15 cellular contexts compared by ENCODE assay signal in genomic region chr2:40242315-40242714, GRCh38.
DNase-seq lines count a peak whose midpoint lies in the region; ATAC-seq and TF ChIP-seq lines count a peak whose summit lies in the region.
"Had no signal": no experiment of that assay in that cellular context is flagged by ENCODE, and none has a peak within 500 bp of the region (broad histone marks: within the 10 kb centered on the region; RNA-seq: fewer than 3 reads in every experiment).

No MANE protein-coding gene starts in this region.

- H3K36me3 Mint-ChIP-seq in GM23338 (ENCODE audit: low read depth), result peaks cover 4% of the 10 kb centered on the region; the same call in 2 of the 3 replicates
- H3K36me3 Mint-ChIP-seq in naive thymus-derived CD8-positive, alpha-beta T cell, result no peaks in the 10 kb centered on the region

- POLR2A ChIA-PET in naive thymus-derived CD8-positive, alpha-beta T cell (lab: Charles Lee), result no interaction called here

- peak; percentile 23 for DNase-seq in GM23338 (ENCODE audit: low spot score)
- DNase-seq in NCI-H146 treated with DMSO at 0.1 percent for 48 hours (lab: John Stamatoyannopoulos, UW; ENCODE audit: unreplicated experiment), result peak; percentile 98
- DNase-seq in NCI-H69 (lab: John Stamatoyannopoulos, UW), result peak; percentile 95
- peak; percentile 43 for DNase-seq in iPS-NIHi11 (ENCODE audit: low spot score)
- no peak for DNase-seq in naive thymus-derived CD8-positive, alpha-beta T cell
- DNase-seq in RKO (ENCODE audit: low spot score), result no peak
- DNase-seq in inferior parietal cortex (ENCODE audit: extremely low spot score), result no peak
- DNase-seq: activated CD4-positive, alpha-beta memory T cell treated with anti-CD3 and anti-CD28 coated beads, Interleukin-2, amount 10 ng/mL, durations not matched to agents 7 days and 5 days; cerebellar nuclear complex; mesendoderm; NCI-H2171 treated with DMSO at 0.1 percent for 48 hours; right cardiac atrium had no signal

- no peaks in the 10 kb centered on the region for H3K79me2 ChIP-seq in GM23338 (replicated peaks; ENCODE audit: insufficient read depth)

- H4K20me1 ChIP-seq in GM23338 (replicated peaks; ENCODE audit: insufficient read depth), result no peaks in the 10 kb centered on the region

- ATAC-seq in GM23338, result peak; percentile 40
- no peak for ATAC-seq in GM21619 (IDR thresholded peaks at IDR 0.05; ENCODE audit: unreplicated experiment)
- no peak for ATAC-seq in naive thymus-derived CD8-positive, alpha-beta T cell
- ATAC-seq: right cardiac atrium had no signal

- no peak for TF ChIP-seq CTCF in GM23338 (conservative IDR thresholded peaks at IDR 0.05; ENCODE audit: low read depth in 2 of 2)

- no peak overlapping the region for H3K4me3 ChIP-seq in GM23338

- H3K4me1 ChIP-seq in GM23338 (ENCODE audit: insufficient read depth), result peaks cover 18% of the 10 kb centered on the region

- H3F3A ChIP-seq in GM23338 (replicated peaks; ENCODE audit: low read depth), result no peaks in the 10 kb centered on the region

- peaks cover 4% of the 10 kb centered on the region; the same call in 2 of the 3 replicates for H3K9me3 Mint-ChIP-seq in GM23338
- H3K9me3 Mint-ChIP-seq in naive thymus-derived CD8-positive, alpha-beta T cell, result peaks cover 0 to 2% (median 0%) of the 10 kb centered on the region in 9 donors
- H3K9me3 Mint-ChIP-seq: activated CD4-positive, alpha-beta memory T cell treated with anti-CD3 and anti-CD28 coated beads, Interleukin-2, amount 10 ng/mL, durations not matched to agents 7 days and 5 days had no signal

- no peak overlapping the region for H3K27ac ChIP-seq in GM23338 (ENCODE audit: low read depth)
- H3K27ac ChIP-seq: epithelial cell of prostate, KMS-11 had no signal

- peaks cover 26% of the 10 kb centered on the region for H3K4me1 Mint-ChIP-seq in GM23338
- H3K4me1 Mint-ChIP-seq in naive thymus-derived CD8-positive, alpha-beta T cell, result no peaks in the 10 kb centered on the region
- H3K4me1 Mint-ChIP-seq: activated CD4-positive, alpha-beta memory T cell treated with anti-CD3 and anti-CD28 coated beads, Interleukin-2, amount 10 ng/mL, durations not matched to agents 7 days and 5 days had no signal

- H3K27me3 Mint-ChIP-seq in GM23338 (ENCODE audit: insufficient read depth, low read depth, poor library complexity), result peaks cover 2% of the 10 kb centered on the region
- peaks cover 0 to 2% (median 0%) of the 10 kb centered on the region in 5 donors for H3K27me3 Mint-ChIP-seq in naive thymus-derived CD8-positive, alpha-beta T cell
- H3K27me3 Mint-ChIP-seq: activated CD4-positive, alpha-beta memory T cell treated with anti-CD3 and anti-CD28 coated beads, Interleukin-2, amount 10 ng/mL, durations not matched to agents 7 days and 5 days had no signal

- H3K36me3 ChIP-seq in GM23338 (ENCODE audit: insufficient read depth), result no peaks in the 10 kb centered on the region

- no peak overlapping the region for H2AFZ ChIP-seq in GM23338

- H3K27me3 ChIP-seq in GM23338 (ENCODE audit: insufficient read depth), result no peaks in the 10 kb centered on the region

- no peak overlapping the region for H3K4me2 ChIP-seq in GM23338
- H3K4me2 ChIP-seq: KMS-11 had no signal

- H3K9me2 ChIP-seq in GM23338 (ENCODE audit: insufficient read depth), result no peaks in the 10 kb centered on the region

- H3K27ac Mint-ChIP-seq in GM23338, result no peak overlapping the region
- no peak overlapping the region for H3K27ac Mint-ChIP-seq in naive thymus-derived CD8-positive, alpha-beta T cell
- H3K27ac Mint-ChIP-seq: activated CD4-positive, alpha-beta memory T cell treated with anti-CD3 and anti-CD28 coated beads, Interleukin-2, amount 10 ng/mL, durations not matched to agents 7 days and 5 days had no signal

- H3K4me3 Mint-ChIP-seq in GM23338, result no peak overlapping the region
- H3K4me3 Mint-ChIP-seq in naive thymus-derived CD8-positive, alpha-beta T cell, result no peak overlapping the region
- H3K4me3 Mint-ChIP-seq: activated CD4-positive, alpha-beta memory T cell treated with anti-CD3 and anti-CD28 coated beads, Interleukin-2, amount 10 ng/mL, durations not matched to agents 7 days and 5 days had no signal

TF ChIP-seq in GM23338, 12 proteins besides CTCF, POLR2A, EP300 and RAD21:
- TF ChIP-seq ZNF331 (CRISPR knock-in tag; IDR thresholded peaks at IDR 0.05; ENCODE audit: low read depth), result no peak
- peak; percentile 38; the same call in 1 of the 2 replicates for TF ChIP-seq ZNF462 (CRISPR knock-in tag; IDR thresholded peaks at IDR 0.05)
TF ChIP-seq in GM23338: peak in this region for 1.

Comparison
In these comparisons a context has a peak if more than half of its experiments do, and no peak if none do; other contexts are left out.
1. DNase-seq: peak in GM23338 (single experiment), NCI-H146 treated with DMSO at 0.1 percent for 48 hours (single experiment), NCI-H69 (single experiment) and iPS-NIHi11 (single experiment); none in naive thymus-derived CD8-positive, alpha-beta T cell (0 of 10), RKO (single experiment) and inferior parietal cortex (single experiment).